Comparison of ENCODE assay signal across 12 cellular contexts in the genomic region with DNA sequence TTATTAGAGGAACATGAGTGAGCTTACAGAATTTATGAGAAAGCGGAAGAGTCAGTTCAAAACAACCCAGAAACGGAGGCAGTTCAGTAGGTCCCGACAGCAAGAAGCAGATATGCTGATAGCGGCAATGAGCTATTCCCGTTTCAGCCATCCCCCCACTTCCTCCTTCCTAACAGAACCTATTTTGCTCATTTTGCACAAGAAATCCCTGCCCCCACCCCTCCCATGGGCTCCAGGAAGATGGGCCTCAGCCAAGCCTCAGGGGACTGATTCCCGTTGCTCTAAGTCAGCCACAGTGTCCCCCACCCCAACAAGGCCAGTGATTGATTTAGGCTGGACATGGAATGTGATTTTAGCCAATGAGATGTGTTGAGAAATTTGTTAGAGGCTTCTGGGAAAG.
A peak's percentile ranks its signal among the peaks of the same experiment; 100 is the strongest.
DNase-seq lines count a peak whose midpoint lies in the region; ATAC-seq and TF ChIP-seq lines count a peak whose summit lies in the region.
"Had no signal": no experiment of that assay in that cellular context is flagged by ENCODE, and none has a peak within 500 bp of the region (broad histone marks: within the 10 kb centered on the region; RNA-seq: fewer than 3 reads in every experiment).

No MANE protein-coding gene starts in this region.

- peaks cover 19% of the 10 kb centered on the region for H3K27me3 Mint-ChIP-seq in T-helper 17 cell
- H3K27me3 Mint-ChIP-seq in Calu3 (ENCODE audit: unreplicated experiment), result no peaks in the 10 kb centered on the region
- H3K27me3 Mint-ChIP-seq in WTC11 (ENCODE audit: low read depth), result no peaks in the 10 kb centered on the region

- H3K4me1 ChIP-seq in sigmoid colon, result peaks cover 0 to 18% (median 16%) of the 10 kb centered on the region in 4 donors

- H3K27me3 ChIP-seq in HL-60 (ENCODE audit: insufficient read depth, poor library complexity, severe bottlenecking) (no peaks in the 10 kb centered on the region), sigmoid colon (no peaks in the 10 kb centered on the region)

- BruUV-seq in Calu3 (replicated peaks; lab: Mats Ljungman, UMichigan), result no TSS peak

- H3K4me3 ChIP-seq in HL-60 (replicated peaks; ENCODE audit: insufficient read depth, low read length) (no peak overlapping the region), sigmoid colon (no peak overlapping the region)

- H3K27ac Mint-ChIP-seq in T-helper 17 cell (peak overlapping the region; percentile 14), Calu3 (ENCODE audit: unreplicated experiment) (no peak overlapping the region), WTC11 (no peak overlapping the region)

- H3K36me3 ChIP-seq in sigmoid colon, result no peaks in the 10 kb centered on the region

- TF ChIP-seq EP300 in sigmoid colon (IDR thresholded peaks at IDR 0.05), result peak in 1 of 4 donors; percentile 15

- WGBS in sigmoid colon, 2 donors, result 65 to 82% methylated on average over 6 of the region's 6 CpGs

- H3K9me3 Mint-ChIP-seq in Calu3 (ENCODE audit: low read depth, unreplicated experiment) (no peaks in the 10 kb centered on the region), WTC11 (no peaks in the 10 kb centered on the region)

- ATAC-seq in T-helper 17 cell (no peak), GM18498 (IDR thresholded peaks at IDR 0.05; ENCODE audit: unreplicated experiment) (no peak), WTC11 (no peak)

- intact Hi-C loops in sigmoid colon (cut with DNase I), result no loop called here
- intact Hi-C loops in Calu3 (cut with micrococcal nuclease; ENCODE audit: unreplicated experiment), result no loop called here

- H3K4me1 Mint-ChIP-seq in T-helper 17 cell (peaks cover 11% of the 10 kb centered on the region), Calu3 (ENCODE audit: low read depth, unreplicated experiment) (peaks cover 37% of the 10 kb centered on the region), WTC11 (peaks cover 9% of the 10 kb centered on the region)

- H3K27ac ChIP-seq in HL-60 (replicated peaks) (peak overlapping the region; percentile 78), sigmoid colon (peak overlapping the region in 3 of 4 donors; percentile 44 to 83 (median 54))

- H3K9me3 ChIP-seq in T-helper 17 cell (ENCODE audit: control insufficient read depth, low read length, poor library complexity, severe bottlenecking), result no peaks in the 10 kb centered on the region
- H3K9me3 ChIP-seq in sigmoid colon, result no peaks in the 10 kb centered on the region

- no peak for TF ChIP-seq POLR2A in sigmoid colon (IDR thresholded peaks at IDR 0.05)

- H3K4me3 Mint-ChIP-seq in T-helper 17 cell (no peak overlapping the region), Calu3 (ENCODE audit: low read depth, unreplicated experiment) (no peak overlapping the region), WTC11 (no peak overlapping the region)

- H3K36me3 Mint-ChIP-seq in T-helper 17 cell (ENCODE audit: low read depth), result no peaks in the 10 kb centered on the region
- peaks cover 6% of the 10 kb centered on the region for H3K36me3 Mint-ChIP-seq in Calu3 (ENCODE audit: insufficient read depth, unreplicated experiment)
- no peaks in the 10 kb centered on the region for H3K36me3 Mint-ChIP-seq in WTC11

- CTCF ChIA-PET in Calu3 (lab: Charles Lee) (no interaction called here), WTC11 (lab: Charles Lee) (no interaction called here)

- DNase-seq in HL-60 (ENCODE audit: low read depth in 1 of 2, low spot score in 1 of 2), result peak; percentile 89 to 92
- no peak for DNase-seq in T-helper 17 cell
- DNase-seq in hippocampal formation (lab: John Stamatoyannopoulos, UW), result peak; percentile 13 to 19
- DNase-seq in sigmoid colon, result peak; percentile 74
- no peak for DNase-seq in DMS153 (lab: John Stamatoyannopoulos, UW)
- DNase-seq in Calu3, result no peak
- DNase-seq in WTC11 (ENCODE audit: low spot score), result no peak
- DNase-seq: effector memory CD4-positive, alpha-beta T cell; NCI-H1105 treated with DMSO at 0.1 percent for 48 hours; stimulated activated CD4-positive, alpha-beta T cell treated with anti-CD3 and anti-CD28 coated beads, Interleukin-4, amount 100 ng/mL, for 4 hours; T-helper 2 cell had no signal

- POLR2A ChIA-PET in WTC11 (lab: Charles Lee), result no interaction called here

- TF ChIP-seq CTCF in HL-60 (IDR thresholded peaks at IDR 0.05; ENCODE audit: insufficient read depth, low read length) (no peak), sigmoid colon (IDR thresholded peaks at IDR 0.05) (no peak), Calu3 (IDR thresholded peaks at IDR 0.05; ENCODE audit: unreplicated experiment) (no peak), WTC11 (IDR thresholded peaks at IDR 0.05) (no peak)

TF ChIP-seq in WTC11, 78 proteins besides CTCF, POLR2A, EP300 and RAD21:
- TF ChIP-seq SMAD3 (CRISPR knock-in tag; IDR thresholded peaks at IDR 0.05; ENCODE audit: borderline replicate concordance) (no peak), CREB1 (CRISPR knock-in tag; IDR thresholded peaks at IDR 0.05) (no peak), SP1 (CRISPR knock-in tag; conservative IDR thresholded peaks at IDR 0.05) (no peak), EMX1 (CRISPR knock-in tag; IDR thresholded peaks at IDR 0.05) (no peak), TP53 (CRISPR knock-in tag; IDR thresholded peaks at IDR 0.05) (no peak), ZNF232 (CRISPR knock-in tag; IDR thresholded peaks at IDR 0.05) (no peak), GABPB1 (CRISPR knock-in tag; IDR thresholded peaks at IDR 0.05) (no peak), SOX15 (CRISPR knock-in tag; IDR thresholded peaks at IDR 0.05) (no peak)
- TF ChIP-seq, protein P1, sequence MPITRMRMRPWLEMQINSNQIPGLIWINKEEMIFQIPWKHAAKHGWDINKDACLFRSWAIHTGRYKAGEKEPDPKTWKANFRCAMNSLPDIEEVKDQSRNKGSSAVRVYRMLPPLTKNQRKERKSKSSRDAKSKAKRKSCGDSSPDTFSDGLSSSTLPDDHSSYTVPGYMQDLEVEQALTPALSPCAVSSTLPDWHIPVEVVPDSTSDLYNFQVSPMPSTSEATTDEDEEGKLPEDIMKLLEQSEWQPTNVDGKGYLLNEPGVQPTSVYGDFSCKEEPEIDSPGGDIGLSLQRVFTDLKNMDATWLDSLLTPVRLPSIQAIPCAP (CRISPR knock-in tag; IDR thresholded peaks at IDR 0.05), result no peak
- TF ChIP-seq, protein P2, sequence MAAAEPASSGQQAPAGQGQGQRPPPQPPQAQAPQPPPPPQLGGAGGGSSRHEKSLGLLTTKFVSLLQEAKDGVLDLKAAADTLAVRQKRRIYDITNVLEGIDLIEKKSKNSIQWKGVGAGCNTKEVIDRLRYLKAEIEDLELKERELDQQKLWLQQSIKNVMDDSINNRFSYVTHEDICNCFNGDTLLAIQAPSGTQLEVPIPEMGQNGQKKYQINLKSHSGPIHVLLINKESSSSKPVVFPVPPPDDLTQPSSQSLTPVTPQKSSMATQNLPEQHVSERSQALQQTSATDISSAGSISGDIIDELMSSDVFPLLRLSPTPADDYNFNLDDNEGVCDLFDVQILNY (CRISPR knock-in tag; IDR thresholded peaks at IDR 0.05), result no peak
- TF ChIP-seq, protein P3, sequence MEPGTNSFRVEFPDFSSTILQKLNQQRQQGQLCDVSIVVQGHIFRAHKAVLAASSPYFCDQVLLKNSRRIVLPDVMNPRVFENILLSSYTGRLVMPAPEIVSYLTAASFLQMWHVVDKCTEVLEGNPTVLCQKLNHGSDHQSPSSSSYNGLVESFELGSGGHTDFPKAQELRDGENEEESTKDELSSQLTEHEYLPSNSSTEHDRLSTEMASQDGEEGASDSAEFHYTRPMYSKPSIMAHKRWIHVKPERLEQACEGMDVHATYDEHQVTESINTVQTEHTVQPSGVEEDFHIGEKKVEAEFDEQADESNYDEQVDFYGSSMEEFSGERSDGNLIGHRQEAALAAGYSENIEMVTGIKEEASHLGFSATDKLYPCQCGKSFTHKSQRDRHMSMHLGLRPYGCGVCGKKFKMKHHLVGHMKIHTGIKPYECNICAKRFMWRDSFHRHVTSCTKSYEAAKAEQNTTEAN (CRISPR knock-in tag; IDR thresholded peaks at IDR 0.05), result no peak

Comparison
In these comparisons a context has a peak if more than half of its experiments do, and no peak if none do; other contexts are left out.
1. DNase-seq: peak in HL-60 (2 of 2), hippocampal formation (2 of 2) and sigmoid colon (single experiment); none in T-helper 17 cell (0 of 3), DMS153 (single experiment), Calu3 (single experiment) and WTC11 (single experiment).